In genomic region chr7:43535810-43536585, GRCh38 we compare ENCODE assay signal across 1 cellular context.
TF ChIP-seq lines count a peak whose summit lies in the region.

No MANE protein-coding gene starts in this region.

TF ChIP-seq in HepG2, 621 proteins besides CTCF, POLR2A, EP300 and RAD21 (continued from another document):
- no peak for TF ChIP-seq HINFP (CRISPR knock-in tag; IDR thresholded peaks at IDR 0.05; ENCODE audit: low read depth)
- no peak for TF ChIP-seq ZNF691 (CRISPR knock-in tag; IDR thresholded peaks at IDR 0.05; ENCODE audit: borderline replicate concordance, low read depth)
- no peak for TF ChIP-seq POLR2G (IDR thresholded peaks at IDR 0.05; ENCODE audit: low read depth, low read length)
- no peak for TF ChIP-seq ZFP1 (CRISPR knock-in tag; IDR thresholded peaks at IDR 0.05)
- TF ChIP-seq MYPOP (CRISPR knock-in tag; IDR thresholded peaks at IDR 0.05): no peak
- TF ChIP-seq TIGD3 (CRISPR knock-in tag; IDR thresholded peaks at IDR 0.05; ENCODE audit: borderline replicate concordance): no peak
- no peak for TF ChIP-seq ZNF589 (CRISPR knock-in tag; conservative IDR thresholded peaks at IDR 0.05)
- TF ChIP-seq ZNF547 (CRISPR knock-in tag; IDR thresholded peaks at IDR 0.05): no peak
- no peak for TF ChIP-seq EED (CRISPR knock-in tag; IDR thresholded peaks at IDR 0.05)
- no peak for TF ChIP-seq CENPT (CRISPR knock-in tag; IDR thresholded peaks at IDR 0.05; ENCODE audit: low read depth)
- TF ChIP-seq ZNF232 (CRISPR knock-in tag; IDR thresholded peaks at IDR 0.05; ENCODE audit: borderline replicate concordance): no peak
